Comparison of ENCODE assay signal across 1 cellular context in genomic region chr1:32042330-32042729, GRCh38.
TF ChIP-seq lines count a peak whose summit lies in the region.

No MANE protein-coding gene starts in this region.

TF ChIP-seq in HepG2, 621 proteins besides CTCF, POLR2A, EP300 and RAD21:
- TF ChIP-seq HMGXB4 (CRISPR knock-in tag; IDR thresholded peaks at IDR 0.05; ENCODE audit: borderline replicate concordance in 1 of 2, low read depth in 1 of 2) (no peak), RBM22 (optimal IDR thresholded peaks at IDR 0.05; ENCODE audit: low read length) (peak; percentile 47), ZNF484 (CRISPR knock-in tag; IDR thresholded peaks at IDR 0.05; ENCODE audit: borderline replicate concordance, low read depth) (no peak), ZFP90 (CRISPR knock-in tag; IDR thresholded peaks at IDR 0.05; ENCODE audit: borderline replicate concordance) (no peak)
